8 cellular contexts compared by ENCODE assay signal in genomic region chr17:19003966-19004600, GRCh38. TPM values are rescaled to one million over a fixed set of nuclear protein-coding genes. Genes with fewer than 3 reads are reported as not detected.
DNase-seq lines count a peak whose midpoint lies in the region; ATAC-seq, FAIRE-seq and TF ChIP-seq lines count a peak whose summit lies in the region.

No MANE protein-coding gene starts in this region.

- H3K79me2 ChIP-seq in Karpas-422 (ENCODE audit: low read length) = peaks cover 14% of the 10 kb centered on the region
- H3K79me2 ChIP-seq in H1 (ENCODE audit: control insufficient read depth in 1 of 2, insufficient read depth in 2 of 2, low read length in 2 of 2) = peaks cover 0 to 47% of the 10 kb centered on the region in 2 experiments; a peak in 2 of 4 replicates

- H3K23me2 ChIP-seq in H1 (ENCODE audit: low read depth, low read length) = peaks cover 10% of the 10 kb centered on the region

- peaks cover 19% of the 10 kb centered on the region for H3K36me3 Mint-ChIP-seq in activated CD4-positive, alpha-beta memory T cell treated with anti-CD3 and anti-CD28 coated beads for 36 hours
- H3K36me3 Mint-ChIP-seq in naive B cell = no peaks in the 10 kb centered on the region
- peaks cover 13% of the 10 kb centered on the region for H3K36me3 Mint-ChIP-seq in stimulated activated naive CD8-positive, alpha-beta T cell treated with anti-CD3 and anti-CD28 coated beads, Interleukin-15, Interleukin-2, amounts not matched to agents 100 ng/mL and 50 ng/mL, for 24 hours (ENCODE audit: low read depth)

- H3K4ac ChIP-seq in H1 (replicated peaks; ENCODE audit: insufficient read length, low read depth, low read length) = no peak overlapping the region

- H3K4me3 Mint-ChIP-seq in activated CD4-positive, alpha-beta memory T cell treated with anti-CD3 and anti-CD28 coated beads for 36 hours = peak overlapping the region; percentile 90
- H3K4me3 Mint-ChIP-seq in naive B cell = peak overlapping the region; percentile 77 to 94 (median 90)
- H3K4me3 Mint-ChIP-seq in stimulated activated naive CD8-positive, alpha-beta T cell treated with anti-CD3 and anti-CD28 coated beads, Interleukin-15, Interleukin-2, amounts not matched to agents 100 ng/mL and 50 ng/mL, for 24 hours = peak overlapping the region; percentile 84

- no peak overlapping the region for H2BK20ac ChIP-seq in H1 (ENCODE audit: low read length)

- 0 out of 2 replicates have a peak overlapping the region, but pooled peaks have one; percentile 50 for H2BK12ac ChIP-seq in H1 (ENCODE audit: low read depth, low read length)

- H3K9me3 ChIP-seq in Karpas-422 (ENCODE audit: low read length) (no peaks in the 10 kb centered on the region), H1 (ENCODE audit: insufficient read depth in 2 of 2, low read depth in 1 of 2, low read length in 1 of 2) (peaks cover 0 to 6% of the 10 kb centered on the region in 2 experiments; a peak in 2 of 4 replicates)

- H3K9ac ChIP-seq in Karpas-422 (ENCODE audit: low read length) (peak overlapping the region; percentile 84), H1 (replicated peaks in 1 of 4; ENCODE audit: extremely low read depth in 1 of 4, low read depth in 3 of 4, low read length in 3 of 4) (peak overlapping the region; percentile 45 to 75 (median 60); a peak in 6 of 7 replicates)

- H3K4me3 ChIP-seq in AG10803 (ENCODE audit: low read length) (peak overlapping the region; percentile 75), Karpas-422 (ENCODE audit: low read length) (peak overlapping the region; percentile 78), H1 (ENCODE audit: extremely low read depth in 1 of 4, insufficient read depth in 2 of 4, low read depth in 3 of 4, low read length in 4 of 4) (peak overlapping the region; percentile 54 to 92 (median 82))

- WGBS in H1 (ENCODE audit: extremely low coverage in 1 of 2, insufficient coverage in 1 of 2, insufficient read length in 1 of 2, insufficient replicate concordance in 2 of 2, low coverage in 1 of 2, low lambda C conversion rate in 2 of 2, missing lambda C conversion rate in 1 of 2), 2 experiments = 2% methylated on average over 18 of the region's 46 CpGs; no CpG with 5 or more reads in 1 of the 2 experiments

- no peak overlapping the region for H3K14ac ChIP-seq in H1 (ENCODE audit: insufficient read length)

- peak; percentile 30 for ATAC-seq in GM19467 (IDR thresholded peaks at IDR 0.05; ENCODE audit: unreplicated experiment)
- peak; percentile 53 to 54 for ATAC-seq in naive B cell (ENCODE audit: low read depth in 2 of 2)
- ATAC-seq in HG03571 (IDR thresholded peaks at IDR 0.05; ENCODE audit: unreplicated experiment) = no peak

- peak overlapping the region; percentile 75 for H4K5ac ChIP-seq in H1 (ENCODE audit: insufficient read length, low read depth, low read length)

- H2BK5ac ChIP-seq in H1 (ENCODE audit: low read depth, low read length) = peak overlapping the region; percentile 75; the same call in 1 of the 2 replicates

- peak overlapping the region; percentile 95 for H3K18ac ChIP-seq in H1 (ENCODE audit: extremely low read depth, low read length)

- no peaks in the 10 kb centered on the region for H3K27me3 Mint-ChIP-seq in activated CD4-positive, alpha-beta memory T cell treated with anti-CD3 and anti-CD28 coated beads for 36 hours
- no peaks in the 10 kb centered on the region for H3K27me3 Mint-ChIP-seq in naive B cell
- no peaks in the 10 kb centered on the region for H3K27me3 Mint-ChIP-seq in stimulated activated naive CD8-positive, alpha-beta T cell treated with anti-CD3 and anti-CD28 coated beads, Interleukin-15, Interleukin-2, amounts not matched to agents 100 ng/mL and 50 ng/mL, for 24 hours

- no peak for FAIRE-seq in H1 (lab: Jason Lieb, UNC)

- H3K27ac Mint-ChIP-seq in activated CD4-positive, alpha-beta memory T cell treated with anti-CD3 and anti-CD28 coated beads for 36 hours = peak overlapping the region; percentile 90
- H3K27ac Mint-ChIP-seq in naive B cell = peak overlapping the region in 4 of 6 donors; percentile 59 to 93 (median 74)
- H3K27ac Mint-ChIP-seq in stimulated activated naive CD8-positive, alpha-beta T cell treated with anti-CD3 and anti-CD28 coated beads, Interleukin-15, Interleukin-2, amounts not matched to agents 100 ng/mL and 50 ng/mL, for 24 hours = peak overlapping the region; percentile 85

- CTCF ChIA-PET in activated CD4-positive, alpha-beta memory T cell treated with anti-CD3 and anti-CD28 coated beads for 36 hours (lab: Charles Lee) = interaction anchor here (3.5 kb wide), 1 partner anchor 43 kb away, joined by 32 read pairs; no protein-coding TSS in a partner anchor
- CTCF ChIA-PET in H1 (lab: Charles Lee; ENCODE audit: partially characterized antibody) = interaction anchor here (0.6 to 1.3 kb wide), 3 partner anchors 10 to 227 kb away, joined by 3 to 4 read pairs (median 3); no protein-coding TSS in a partner anchor

- H2BK120ac ChIP-seq in H1 (replicated peaks; ENCODE audit: low read depth, low read length) = no peak overlapping the region

- TF ChIP-seq CTCF in AG10803 (conservative IDR thresholded peaks at IDR 0.05; ENCODE audit: low read length) = no peak
- TF ChIP-seq CTCF in H1 (IDR thresholded peaks at IDR 0.05; ENCODE audit: control extremely low read depth in 1 of 3, insufficient read depth in 1 of 3, low read depth in 1 of 3, low read length in 3 of 3) = no peak

- H3K36me3 ChIP-seq in Karpas-422 (ENCODE audit: insufficient read depth, low read length) (no peaks in the 10 kb centered on the region; the same call in 1 of the 2 replicates), H1 (ENCODE audit: control insufficient read depth in 2 of 4, insufficient read depth in 4 of 4, low read length in 3 of 4) (peaks cover 2 to 22% (median 6%) of the 10 kb centered on the region in 4 experiments; a peak in 6 of 8 replicates)

- no peak for TF ChIP-seq EP300 in H1 (IDR thresholded peaks at IDR 0.05; ENCODE audit: borderline replicate concordance in 1 of 2, low read depth in 2 of 2, low read length in 2 of 2)

- no peaks in the 10 kb centered on the region for H3K9me2 ChIP-seq in Karpas-422 (replicated peaks; ENCODE audit: insufficient read depth, low read length)

- H3K23ac ChIP-seq in H1 (ENCODE audit: insufficient read length) = no peak overlapping the region

- H3K27me3 ChIP-seq in Karpas-422 (ENCODE audit: low read length) (no peaks in the 10 kb centered on the region), H1 (replicated peaks in 1 of 4; ENCODE audit: control insufficient read depth in 3 of 4, extremely low read depth in 1 of 4, insufficient read depth in 3 of 4, low read length in 3 of 4) (no peaks in the 10 kb centered on the region)

- TF ChIP-seq RAD21 in H1 (IDR thresholded peaks at IDR 0.05 in 1 of 2, conservative IDR thresholded peaks at IDR 0.05 in 1 of 2; ENCODE audit: low read depth in 2 of 2, low read length in 2 of 2) = no peak

- H3K27ac ChIP-seq in Karpas-422 (ENCODE audit: low read length) (no peak overlapping the region), H1 (ENCODE audit: low read depth, low read length) (no peak overlapping the region; the same call in 1 of the 2 replicates)

- intact Hi-C loops in activated CD4-positive, alpha-beta memory T cell treated with anti-CD3 and anti-CD28 coated beads for 36 hours (cut with micrococcal nuclease) = loop anchor here (2.0 to 10.0 kb wide), 2 partner anchors 43 to 149 kb away; partner anchors contain the start of gene PRPSAP2

- H4K8ac ChIP-seq in H1 (ENCODE audit: extremely low read depth, insufficient read depth, low read length) = peak overlapping the region; percentile 92

- H4K91ac ChIP-seq in H1 (replicated peaks; ENCODE audit: insufficient read length, low read length) = peak overlapping the region; percentile 84

- H4K20me1 ChIP-seq in Karpas-422 (ENCODE audit: insufficient read depth, low read depth, low read length) (no peaks in the 10 kb centered on the region), H1 (replicated peaks in 1 of 2; ENCODE audit: control insufficient read depth in 1 of 2, insufficient read depth in 2 of 2, low read length in 2 of 2) (peaks cover 16 to 25% of the 10 kb centered on the region in 2 experiments)

- H3K4me2 ChIP-seq in Karpas-422 (ENCODE audit: low read depth, low read length, poor library complexity, severe bottlenecking) (peak overlapping the region; percentile 87), H1 (ENCODE audit: insufficient read depth in 1 of 2, low read depth in 2 of 2, low read length in 2 of 2) (peak overlapping the region; percentile 97)

- peak in 1 of 2 experiments; percentile 65; a peak in 1 of 3 replicates for TF ChIP-seq POLR2A in H1 (IDR thresholded peaks at IDR 0.05; ENCODE audit: control extremely low read depth in 1 of 2, low read depth in 2 of 2, low read length in 2 of 2)

- no peak overlapping the region for H2AK5ac ChIP-seq in H1 (ENCODE audit: low read depth, low read length)

- peaks cover 33% of the 10 kb centered on the region for H3K4me1 Mint-ChIP-seq in activated CD4-positive, alpha-beta memory T cell treated with anti-CD3 and anti-CD28 coated beads for 36 hours (ENCODE audit: low read depth)
- peaks cover 20 to 37% (median 32%) of the 10 kb centered on the region in 3 donors for H3K4me1 Mint-ChIP-seq in naive B cell
- peaks cover 33% of the 10 kb centered on the region for H3K4me1 Mint-ChIP-seq in stimulated activated naive CD8-positive, alpha-beta T cell treated with anti-CD3 and anti-CD28 coated beads, Interleukin-15, Interleukin-2, amounts not matched to agents 100 ng/mL and 50 ng/mL, for 24 hours (ENCODE audit: low read depth)

- H2AFZ ChIP-seq in Karpas-422 (ENCODE audit: low read length) (peak overlapping the region; percentile 56; the same call in 1 of the 2 replicates), H1 (ENCODE audit: low read length) (no peak overlapping the region)

- DNase-seq in AG10803 (ENCODE audit: low read depth) (peak; percentile 38), Karpas-422 (peak; percentile 52), H1 (ENCODE audit: low read depth in 1 of 2, low spot score in 2 of 2) (peak in 1 of 2 experiments; percentile 76), naive B cell (peak; percentile 12)
- peak; percentile 70 for DNase-seq in activated CD4-positive, alpha-beta memory T cell treated with anti-CD3 and anti-CD28 coated beads for 36 hours

- peak overlapping the region; percentile 37 for H3K56ac ChIP-seq in H1 (replicated peaks; ENCODE audit: insufficient read length, low read depth, low read length)

- H3K9me3 Mint-ChIP-seq in activated CD4-positive, alpha-beta memory T cell treated with anti-CD3 and anti-CD28 coated beads for 36 hours = no peaks in the 10 kb centered on the region
- no peaks in the 10 kb centered on the region for H3K9me3 Mint-ChIP-seq in naive B cell
- no peaks in the 10 kb centered on the region for H3K9me3 Mint-ChIP-seq in stimulated activated naive CD8-positive, alpha-beta T cell treated with anti-CD3 and anti-CD28 coated beads, Interleukin-15, Interleukin-2, amounts not matched to agents 100 ng/mL and 50 ng/mL, for 24 hours

- peaks cover 30% of the 10 kb centered on the region for H3K79me1 ChIP-seq in H1 (ENCODE audit: low read depth, low read length)

- POLR2A ChIA-PET in activated CD4-positive, alpha-beta memory T cell treated with anti-CD3 and anti-CD28 coated beads for 36 hours (lab: Charles Lee) = interaction anchor here (1.0 to 1.1 kb wide), 2 partner anchors 29 to 145 kb away, joined by 3 read pairs; no protein-coding TSS in a partner anchor
- POLR2A ChIA-PET in H1 (lab: Charles Lee; ENCODE audit: partially characterized antibody) = interaction anchor here (0.6 to 4.1 kb wide), 11 partner anchors 8 to 290 kb away, joined by 3 to 21 read pairs (median 3); no protein-coding TSS in a partner anchor

- H3K4me1 ChIP-seq in Karpas-422 (ENCODE audit: low read length) (peaks cover 34% of the 10 kb centered on the region), H1 (replicated peaks in 1 of 4; ENCODE audit: control insufficient read depth in 3 of 4, insufficient read depth in 4 of 4, low read length in 3 of 4) (peaks cover 0 to 23% (median 18%) of the 10 kb centered on the region in 4 experiments; a peak in 6 of 7 replicates)

- H2BK15ac ChIP-seq in H1 (ENCODE audit: low read length) = no peak overlapping the region

RNA-seq across cellular contexts. Expression of gene FAM83G, which starts 0.5 kb away (rescaled TPM):
- 9.2 and 22.9 TPM in 2 replicates for total RNA-seq in Karpas-422 (2014; rRNA removed; shearing (Covaris generic); ENCODE audit: low replicate concordance)
- total RNA-seq in activated CD4-positive, alpha-beta memory T cell treated with anti-CD3 and anti-CD28 coated beads for 36 hours = 10 to 100 TPM; 12.6 to 14.3 TPM
- total RNA-seq in H1 (2021; fragmentation: NEBNext Ultra II Directional; extraction: Animal tissue kit (Norgen Biotek cat#: 25700)) = 28.7 and 29.0 TPM in 2 replicates
- polyA plus RNA-seq in H1 (2011; rRNA removed) = 15.4 and 21.3 TPM in 2 replicates
- 14.3 TPM for polyA plus RNA-seq in H1 (2011; cell fraction: cytosol; rRNA removed)
- 29.6 TPM for polyA plus RNA-seq in H1 (2011; cell fraction: nucleus; rRNA removed)
- 13.8 to 20.5 TPM (median 18.5 TPM) in 4 replicates for polyA plus RNA-seq in H1 (2012, experiment 1 of 2)
- polyA plus RNA-seq in H1 (2012, experiment 2 of 2) = 20.3 TPM
- polyA plus RNA-seq in H1 (2013, experiment 1 of 2) = 13.9 TPM
- polyA plus RNA-seq in H1 (2013, experiment 2 of 2) = 13.4 TPM
- 20.1 and 21.0 TPM in 2 replicates for polyA minus RNA-seq in H1 (2011; rRNA and poly(A)+ RNA removed)
- 21.6 TPM for polyA minus RNA-seq in H1 (2011; cell fraction: cytosol; rRNA and poly(A)+ RNA removed)
- polyA minus RNA-seq in H1 (2011; cell fraction: nucleus; rRNA and poly(A)+ RNA removed) = 22.7 TPM
- polyA plus RNA-seq in naive B cell (ENCODE audit: low read depth in 6 of 6) = 1 to 10 TPM; 2.5 to 4.4 (median 2.9) TPM

RNA-seq across cellular contexts. Expression of gene GRAP, which starts 42.7 kb away (rescaled TPM):
- 17.6 and 29.9 TPM in 2 replicates for total RNA-seq in Karpas-422 (2014; rRNA removed; shearing (Covaris generic); ENCODE audit: low replicate concordance)
- total RNA-seq in activated CD4-positive, alpha-beta memory T cell treated with anti-CD3 and anti-CD28 coated beads for 36 hours = 1 to 10 TPM; 9.6 to 9.9 TPM
- total RNA-seq in H1 (2021; fragmentation: NEBNext Ultra II Directional; extraction: Animal tissue kit (Norgen Biotek cat#: 25700)) = 0.24 and 0.29 TPM in 2 replicates
- 0.18 and 0.24 TPM in 2 replicates for polyA plus RNA-seq in H1 (2011; rRNA removed)
- polyA plus RNA-seq in H1 (2011; cell fraction: cytosol; rRNA removed) = 0.23 TPM
- 0.93 TPM for polyA plus RNA-seq in H1 (2011; cell fraction: nucleus; rRNA removed)
- polyA plus RNA-seq in H1 (2012, experiment 1 of 2) = 0.16 to 0.19 TPM in 2 of 4 replicates, not detected in the others
- polyA plus RNA-seq in H1 (2012, experiment 2 of 2) = 0.17 TPM
- polyA plus RNA-seq in H1 (2013, experiment 1 of 2) = 0.43 TPM
- 0.24 TPM for polyA plus RNA-seq in H1 (2013, experiment 2 of 2)
- polyA minus RNA-seq in H1 (2011; rRNA and poly(A)+ RNA removed) = 0.19 TPM in 1 of 2 replicates, not detected in the other
- polyA minus RNA-seq in H1 (2011; cell fraction: cytosol; rRNA and poly(A)+ RNA removed) = not detected
- polyA minus RNA-seq in H1 (2011; cell fraction: nucleus; rRNA and poly(A)+ RNA removed) = 1.00 TPM
- 10 to 100 TPM; 46.2 to 90.5 (median 52.6) TPM for polyA plus RNA-seq in naive B cell (ENCODE audit: low read depth in 6 of 6)

RNA-seq across cellular contexts. Expression of gene SLC5A10, which starts 52.1 kb away (rescaled TPM):
- not detected in 2 replicates for total RNA-seq in Karpas-422 (2014; rRNA removed; shearing (Covaris generic); ENCODE audit: low replicate concordance)
- not detected for total RNA-seq in activated CD4-positive, alpha-beta memory T cell treated with anti-CD3 and anti-CD28 coated beads for 36 hours
- 0.11 TPM in 1 of 2 replicates, not detected in the other for total RNA-seq in H1 (2021; fragmentation: NEBNext Ultra II Directional; extraction: Animal tissue kit (Norgen Biotek cat#: 25700))
- polyA plus RNA-seq in H1 (2011; rRNA removed) (0.05 and 0.11 TPM in 2 replicates), naive B cell (ENCODE audit: low read depth in 6 of 6) (under 1 TPM in 5 of 6 donors, not detected in 1; 0.06 to 0.17 (median 0.10) TPM)
- polyA plus RNA-seq in H1 (2011; cell fraction: cytosol; rRNA removed) = 0.08 TPM
- 0.16 TPM for polyA plus RNA-seq in H1 (2011; cell fraction: nucleus; rRNA removed)
- polyA plus RNA-seq in H1 (2012, experiment 1 of 2) = 0.14 to 0.16 TPM in 2 of 4 replicates, not detected in the others
- not detected for polyA plus RNA-seq in H1 (2012, experiment 2 of 2)
- under 0.01 TPM for polyA plus RNA-seq in H1 (2013, experiment 1 of 2)
- polyA plus RNA-seq in H1 (2013, experiment 2 of 2) = not detected
- 0.16 TPM in 1 of 2 replicates, not detected in the other for polyA minus RNA-seq in H1 (2011; rRNA and poly(A)+ RNA removed)
- polyA minus RNA-seq in H1 (2011; cell fraction: cytosol; rRNA and poly(A)+ RNA removed) = not detected
- 0.10 TPM for polyA minus RNA-seq in H1 (2011; cell fraction: nucleus; rRNA and poly(A)+ RNA removed)
